25 cellular contexts compared by ENCODE assay signal in the genomic region with DNA sequence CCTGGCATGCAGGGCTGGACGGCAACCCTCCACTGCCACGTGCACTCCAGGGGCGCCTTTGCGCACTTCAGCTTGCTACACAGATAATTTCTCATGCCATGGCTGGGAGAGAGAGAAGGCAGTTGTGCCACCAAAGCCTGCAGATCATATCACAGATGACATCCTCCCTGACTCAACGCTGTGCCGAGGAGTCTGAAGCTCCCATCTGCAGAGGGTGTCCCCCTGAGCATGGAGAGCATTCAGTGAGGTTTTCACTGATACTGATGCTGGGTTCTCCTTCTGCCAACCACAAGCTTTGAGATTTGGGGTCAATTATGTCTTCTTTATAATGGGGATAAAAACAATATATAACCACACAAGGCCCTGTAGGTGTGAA.
"Had no signal": no experiment of that assay in that cellular context is flagged by ENCODE, and none has a peak within 500 bp of the region (broad histone marks: within the 10 kb centered on the region; RNA-seq: fewer than 3 reads in every experiment).

No MANE protein-coding gene starts in this region.

- H3K4me2 ChIP-seq: hepatocyte had no signal

- H3K27ac ChIP-seq: coronary artery, esophagus muscularis mucosa, foreskin keratinocyte, gastroesophageal sphincter, heart left ventricle, hepatocyte, parathyroid adenoma, right lobe of liver, testis, tibial artery, upper lobe of left lung had no signal

- H2AFZ ChIP-seq: hepatocyte, parathyroid adenoma had no signal

- ATAC-seq: foreskin keratinocyte; gastroesophageal sphincter; heart left ventricle; left lobe of liver; natural killer cell; right lobe of liver; stimulated activated naive CD8-positive, alpha-beta T cell treated with anti-CD3 and anti-CD28 coated beads, Interleukin-15, Interleukin-2, amounts not matched to agents 100 U/mL and 50 U/mL, for 24 hours had no signal

- H3K79me2 ChIP-seq: hepatocyte, parathyroid adenoma had no signal

- DNase-seq: dermis blood vessel endothelial cell; effector memory CD4-positive, alpha-beta T cell; foreskin keratinocyte; heart left ventricle; kidney; natural killer cell; right lobe of liver; small intestine; stimulated activated CD4-positive, alpha-beta T cell treated with anti-CD3 and anti-CD28 coated beads, Interleukin-12 subunit alpha, Interleukin-12 subunit beta, amount 100 ng/mL, for 4 hours; stimulated activated CD4-positive, alpha-beta T cell treated with anti-CD3 and anti-CD28 coated beads, Interleukin-1b, Interleukin-23, amount 100 ng/mL, for 48 hours; stimulated activated CD4-positive, alpha-beta T cell treated with anti-CD3 and anti-CD28 coated beads, Interleukin-4, amount 100 ng/mL, for 1 hour; stimulated activated CD8-positive, alpha-beta memory T cell treated with anti-CD3 and anti-CD28 coated beads, Interleukin-4, amount 100 ng/mL, for 48 hours; stimulated activated naive CD8-positive, alpha-beta T cell treated with anti-CD3 and anti-CD28 coated beads, Interleukin-15, Interleukin-2, amounts not matched to agents 100 U/mL and 50 U/mL, for 24 hours; substantia nigra; testis; tibial artery had no signal

- H3K27me3 ChIP-seq: esophagus muscularis mucosa, foreskin keratinocyte, gastroesophageal sphincter, hepatocyte, right lobe of liver, testis, tibial artery, upper lobe of left lung had no signal

- H3K36me3 ChIP-seq: esophagus muscularis mucosa, gastroesophageal sphincter, heart left ventricle, right lobe of liver, tibial artery, upper lobe of left lung had no signal

- H3K9me3 ChIP-seq: heart left ventricle, right lobe of liver, testis, tibial artery, upper lobe of left lung had no signal

- H3K9ac ChIP-seq: parathyroid adenoma had no signal

- H3K4me3 ChIP-seq: coronary artery, esophagus muscularis mucosa, gastroesophageal sphincter, heart left ventricle, hepatocyte, lung, right lobe of liver, testis, tibial artery, upper lobe of left lung had no signal

- H3K4me1 ChIP-seq: esophagus muscularis mucosa, foreskin keratinocyte, gastroesophageal sphincter, heart left ventricle, parathyroid adenoma, right lobe of liver, testis, tibial artery, upper lobe of left lung had no signal

- FAIRE-seq: endothelial cell of umbilical vein, kidney, small intestine had no signal
